Comparison of ENCODE assay signal across 1 cellular context in the genomic region with DNA sequence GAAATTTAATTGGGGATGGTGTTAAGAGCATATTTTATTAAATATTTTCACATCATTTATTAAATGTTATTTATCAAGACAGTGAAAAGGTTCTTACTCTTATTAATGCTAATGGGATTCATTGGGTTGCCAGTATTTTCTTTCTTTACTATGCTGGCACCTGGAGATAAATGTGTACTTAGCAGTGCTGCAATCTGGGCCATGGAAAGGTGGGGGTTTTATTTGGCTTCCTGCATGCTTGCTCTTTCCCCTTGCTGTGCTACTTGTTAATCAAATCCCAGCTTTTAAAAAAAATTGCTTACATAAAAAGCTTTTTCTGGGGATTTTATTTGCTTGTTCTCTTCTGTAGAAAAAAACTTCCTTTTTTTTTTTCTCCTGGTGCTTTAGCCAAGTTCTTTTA.
TF ChIP-seq lines count a peak whose summit lies in the region.

No MANE protein-coding gene starts in this region.

TF ChIP-seq in IMR-90, 13 proteins besides CTCF, POLR2A, EP300 and RAD21:
- TF ChIP-seq MAFK (IDR thresholded peaks at IDR 0.05; ENCODE audit: low read depth, low read length), result no peak
- TF ChIP-seq FOS (IDR thresholded peaks at IDR 0.05; ENCODE audit: low read depth, low read length), result no peak
- no peak for TF ChIP-seq BHLHE40 (IDR thresholded peaks at IDR 0.05; ENCODE audit: low read depth, low read length)
- TF ChIP-seq CEBPB (IDR thresholded peaks at IDR 0.05; ENCODE audit: low read depth, low read length), result no peak
- TF ChIP-seq, protein P1, sequence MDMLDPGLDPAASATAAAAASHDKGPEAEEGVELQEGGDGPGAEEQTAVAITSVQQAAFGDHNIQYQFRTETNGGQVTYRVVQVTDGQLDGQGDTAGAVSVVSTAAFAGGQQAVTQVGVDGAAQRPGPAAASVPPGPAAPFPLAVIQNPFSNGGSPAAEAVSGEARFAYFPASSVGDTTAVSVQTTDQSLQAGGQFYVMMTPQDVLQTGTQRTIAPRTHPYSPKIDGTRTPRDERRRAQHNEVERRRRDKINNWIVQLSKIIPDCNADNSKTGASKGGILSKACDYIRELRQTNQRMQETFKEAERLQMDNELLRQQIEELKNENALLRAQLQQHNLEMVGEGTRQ (IDR thresholded peaks at IDR 0.05; ENCODE audit: low read depth, low read length), result no peak
- TF ChIP-seq SMC3 (IDR thresholded peaks at IDR 0.05; ENCODE audit: low read depth, low read length), result no peak
- TF ChIP-seq RCOR1 (IDR thresholded peaks at IDR 0.05; ENCODE audit: insufficient replicate concordance, low read length), result no peak
- no peak for TF ChIP-seq MAZ (IDR thresholded peaks at IDR 0.05; ENCODE audit: borderline replicate concordance, low read depth, low read length)
- no peak for TF ChIP-seq NFE2L2 (IDR thresholded peaks at IDR 0.05; ENCODE audit: low read depth, low read length)
- TF ChIP-seq CHD1 (IDR thresholded peaks at IDR 0.05; ENCODE audit: low read depth, low read length), result no peak
- TF ChIP-seq RFX5 (IDR thresholded peaks at IDR 0.05; ENCODE audit: low read depth, low read length), result no peak
- TF ChIP-seq, protein P2, sequence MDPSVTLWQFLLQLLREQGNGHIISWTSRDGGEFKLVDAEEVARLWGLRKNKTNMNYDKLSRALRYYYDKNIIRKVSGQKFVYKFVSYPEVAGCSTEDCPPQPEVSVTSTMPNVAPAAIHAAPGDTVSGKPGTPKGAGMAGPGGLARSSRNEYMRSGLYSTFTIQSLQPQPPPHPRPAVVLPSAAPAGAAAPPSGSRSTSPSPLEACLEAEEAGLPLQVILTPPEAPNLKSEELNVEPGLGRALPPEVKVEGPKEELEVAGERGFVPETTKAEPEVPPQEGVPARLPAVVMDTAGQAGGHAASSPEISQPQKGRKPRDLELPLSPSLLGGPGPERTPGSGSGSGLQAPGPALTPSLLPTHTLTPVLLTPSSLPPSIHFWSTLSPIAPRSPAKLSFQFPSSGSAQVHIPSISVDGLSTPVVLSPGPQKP (IDR thresholded peaks at IDR 0.05; ENCODE audit: borderline replicate concordance, low read depth, low read length), result no peak
- TF ChIP-seq MXI1 (IDR thresholded peaks at IDR 0.05; ENCODE audit: borderline replicate concordance, low read depth, low read length), result no peak
TF ChIP-seq in IMR-90: peak in this region for 0.
